In genomic region chr22:44351685-44352377, GRCh38 we compare ENCODE assay signal across 1 cellular context.
TF ChIP-seq lines count a peak whose summit lies in the region.

No MANE protein-coding gene starts in this region.

TF ChIP-seq in HEK293, 187 proteins besides CTCF, POLR2A, EP300 and RAD21 (continued from another document and continues in another):
- TF ChIP-seq ZNF280D (tag by site-specific recombination; IDR thresholded peaks at IDR 0.05) (no peak), ZNF112 (tag by site-specific recombination; IDR thresholded peaks at IDR 0.05) (no peak), PBX3 (CRISPR knock-in tag; IDR thresholded peaks at IDR 0.05) (no peak), ZNF660 (tag by site-specific recombination; IDR thresholded peaks at IDR 0.05) (no peak; the same call in 1 of the 2 replicates), ZNF843 (tag by site-specific recombination; IDR thresholded peaks at IDR 0.05) (no peak), BCL11A (tag by site-specific recombination; IDR thresholded peaks at IDR 0.05; ENCODE audit: low read depth) (0 out of 2 replicates have a peak, but pooled peaks have one; percentile 16), ZNF624 (tag by site-specific recombination; IDR thresholded peaks at IDR 0.05) (no peak), ZNF335 (tag by site-specific recombination; conservative IDR thresholded peaks at IDR 0.05) (peak; percentile 69), PRDM6 (tag by site-specific recombination; IDR thresholded peaks at IDR 0.05) (no peak), ZBTB1 (tag by site-specific recombination; IDR thresholded peaks at IDR 0.05) (no peak), ZNF549 (tag by site-specific recombination; IDR thresholded peaks at IDR 0.05) (no peak), ZNF544 (tag by site-specific recombination; IDR thresholded peaks at IDR 0.05) (no peak), ZNF561 (tag by site-specific recombination; IDR thresholded peaks at IDR 0.05; ENCODE audit: borderline replicate concordance) (no peak), ZNF174 (tag by site-specific recombination; IDR thresholded peaks at IDR 0.05) (no peak), ZNF302 (tag by site-specific recombination; IDR thresholded peaks at IDR 0.05; ENCODE audit: low read depth) (no peak), ZBTB20 (tag by site-specific recombination; IDR thresholded peaks at IDR 0.05) (peak; percentile 55), SP2 (tag by site-specific recombination; IDR thresholded peaks at IDR 0.05) (no peak), ZNF292 (tag by site-specific recombination; IDR thresholded peaks at IDR 0.05; ENCODE audit: borderline replicate concordance, low read depth) (no peak), MYNN (tag by site-specific recombination; IDR thresholded peaks at IDR 0.05; ENCODE audit: borderline replicate concordance) (no peak), TSHZ1 (tag by site-specific recombination; IDR thresholded peaks at IDR 0.05; ENCODE audit: borderline replicate concordance) (no peak), SALL2 (tag by site-specific recombination; IDR thresholded peaks at IDR 0.05; ENCODE audit: borderline replicate concordance) (no peak), AEBP2 (tag by site-specific recombination; IDR thresholded peaks at IDR 0.05; ENCODE audit: borderline replicate concordance) (no peak), PRDM2 (tag by site-specific recombination; IDR thresholded peaks at IDR 0.05; ENCODE audit: borderline replicate concordance) (no peak), ZNF791 (tag by site-specific recombination; IDR thresholded peaks at IDR 0.05) (no peak), ZBTB7A (tag by site-specific recombination; IDR thresholded peaks at IDR 0.05; ENCODE audit: low read depth) (no peak), ZNF830 (tag by site-specific recombination; IDR thresholded peaks at IDR 0.05; ENCODE audit: low read depth) (no peak), ZNF394 (tag by site-specific recombination; IDR thresholded peaks at IDR 0.05; ENCODE audit: borderline replicate concordance) (no peak), ZNF677 (tag by site-specific recombination; IDR thresholded peaks at IDR 0.05) (no peak), ZFHX2 (tag by site-specific recombination; conservative IDR thresholded peaks at IDR 0.05) (peak; percentile 37; the same call in 1 of the 2 replicates), ZNF19 (tag by site-specific recombination; IDR thresholded peaks at IDR 0.05; ENCODE audit: low read depth) (no peak), ZNF776 (tag by site-specific recombination; IDR thresholded peaks at IDR 0.05; ENCODE audit: borderline replicate concordance) (no peak), ZNF16 (tag by site-specific recombination; IDR thresholded peaks at IDR 0.05; ENCODE audit: low read depth) (no peak), YY1 (tag by site-specific recombination; IDR thresholded peaks at IDR 0.05) (no peak), ZNF785 (tag by site-specific recombination; IDR thresholded peaks at IDR 0.05) (no peak), ZNF548 (tag by site-specific recombination; IDR thresholded peaks at IDR 0.05) (no peak), KLF1 (tag by site-specific recombination; IDR thresholded peaks at IDR 0.05) (peak; percentile 44), ZNF692 (tag by site-specific recombination; IDR thresholded peaks at IDR 0.05) (peak; percentile 98), ZNF664 (tag by site-specific recombination; IDR thresholded peaks at IDR 0.05) (0 out of 2 replicates have a peak, but pooled peaks have one; percentile 42), ZNF449 (tag by site-specific recombination; IDR thresholded peaks at IDR 0.05) (no peak), ZNF140 (tag by site-specific recombination; IDR thresholded peaks at IDR 0.05) (no peak), ZNF426 (tag by site-specific recombination; IDR thresholded peaks at IDR 0.05) (no peak), ZNF558 (tag by site-specific recombination; IDR thresholded peaks at IDR 0.05) (no peak)
